29 cellular contexts compared by ENCODE assay signal in the genomic region with DNA sequence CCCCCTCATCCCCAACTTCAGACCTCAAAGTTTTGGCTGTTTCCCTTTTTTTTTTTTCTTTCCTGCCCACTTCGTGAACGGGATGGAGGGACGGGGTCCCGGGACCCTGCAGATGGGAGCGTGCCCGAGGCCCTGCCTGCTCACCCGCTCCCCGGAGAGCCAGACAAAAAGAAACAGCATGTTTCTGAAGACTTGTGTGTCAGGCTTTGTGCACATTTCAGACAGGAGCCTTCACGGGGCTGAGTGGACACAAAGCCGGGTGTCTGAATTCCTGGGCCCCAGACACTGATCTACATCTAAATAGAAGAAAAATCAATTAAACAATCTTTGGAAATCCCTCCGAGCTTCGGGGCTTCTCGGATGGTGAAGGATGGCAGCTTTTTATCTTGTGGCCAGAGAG. TPM values are rescaled to one million over a fixed set of nuclear protein-coding genes. Genes with fewer than 3 reads are reported as not detected.
DNase-seq lines count a peak whose midpoint lies in the region; ATAC-seq and TF ChIP-seq lines count a peak whose summit lies in the region.
"Had no signal": no experiment of that assay in that cellular context is flagged by ENCODE, and none has a peak within 500 bp of the region (broad histone marks: within the 10 kb centered on the region; RNA-seq: fewer than 3 reads in every experiment).

No MANE protein-coding gene starts in this region.

- peaks cover 0 to 2% (median 0%) of the 10 kb centered on the region in 5 experiments for H3K9me3 Mint-ChIP-seq in brain
- no peaks in the 10 kb centered on the region for H3K9me3 Mint-ChIP-seq in activated naive CD8-positive, alpha-beta T cell treated with anti-CD3 and anti-CD28 coated beads, Interleukin-2, amount 50 U/mL, for 24 hours
- H3K9me3 Mint-ChIP-seq: CD8-positive, alpha-beta T cell; HFFc6 had no signal

- H3K4me3 Mint-ChIP-seq in brain, result peak overlapping the region; percentile 55 to 82 (median 73)
- H3K4me3 Mint-ChIP-seq in activated naive CD8-positive, alpha-beta T cell treated with anti-CD3 and anti-CD28 coated beads, Interleukin-2, amount 50 U/mL, for 24 hours, result no peak overlapping the region
- H3K4me3 Mint-ChIP-seq: activated CD8-positive, alpha-beta T cell treated with anti-CD3 and anti-CD28 coated beads, Interleukin-2, amount 10 ng/mL, durations not matched to agents 7 days and 5 days; CD8-positive, alpha-beta T cell; HFFc6 had no signal

- TF ChIP-seq CTCF in brain (conservative IDR thresholded peaks at IDR 0.05), result no peak
- TF ChIP-seq CTCF in transverse colon (IDR thresholded peaks at IDR 0.05), result no peak

- H3K27me3 ChIP-seq in HUES6 (ENCODE audit: control insufficient read depth, insufficient read depth, low read length) (no peaks in the 10 kb centered on the region), mucosa of rectum (ENCODE audit: control insufficient read depth in 2 of 2, insufficient read depth in 2 of 2, low read length in 2 of 2) (no peaks in the 10 kb centered on the region), transverse colon (no peaks in the 10 kb centered on the region)
- H3K27me3 ChIP-seq: body of pancreas had no signal

- DNase-seq in transverse colon, result no peak
- DNase-seq in NCI-H510A treated with DMSO at 0.1 percent for 48 hours (lab: John Stamatoyannopoulos, UW), result no peak
- DNase-seq in activated naive CD8-positive, alpha-beta T cell treated with anti-CD3 and anti-CD28 coated beads, Interleukin-2, amount 50 U/mL, for 24 hours, result no peak
- DNase-seq: activated CD8-positive, alpha-beta T cell treated with anti-CD3 and anti-CD28 coated beads, Interleukin-2, amount 10 ng/mL, durations not matched to agents 7 days and 5 days; activated effector memory CD4-positive, alpha-beta T cell treated with Interleukin-2 at 50 U/mL for 16 hours; activated T-cell treated with anti-CD3 and anti-CD28 coated beads for 4 hours; body of pancreas; CD8-positive, alpha-beta T cell; DMS153; effector CD4-positive, alpha-beta T cell; HFFc6; hippocampal formation; Karpas-422; left ventricle myocardium superior; mucosa of descending colon; NCI-H2171; NCI-H526 treated with DMSO at 0.1 percent for 48 hours; stimulated activated CD4-positive, alpha-beta T cell treated with anti-CD3 and anti-CD28 coated beads, Interleukin-4, amount 100 ng/mL, for 24 hours; stimulated activated naive CD4-positive, alpha-beta T cell had no signal

- intact Hi-C loops in transverse colon (cut with DNase I; ENCODE audit: low total_unique reads), result no loop called here

- no peak for ATAC-seq in HG03045 (IDR thresholded peaks at IDR 0.05; ENCODE audit: unreplicated experiment)
- ATAC-seq in activated naive CD8-positive, alpha-beta T cell treated with anti-CD3 and anti-CD28 coated beads, Interleukin-2, amount 50 U/mL, for 24 hours, result no peak
- ATAC-seq: activated CD8-positive, alpha-beta T cell treated with anti-CD3 and anti-CD28 coated beads, Interleukin-2, amount 10 ng/mL, durations not matched to agents 7 days and 5 days; body of pancreas; CD8-positive, alpha-beta T cell; left ventricle myocardium superior; mucosa of descending colon had no signal

- WGBS in transverse colon (ENCODE audit: low coverage in 1 of 2), 2 donors, result 52 to 61% methylated on average over 12 to 13 of the region's 13 CpGs

- no peak for TF ChIP-seq EP300 in transverse colon (IDR thresholded peaks at IDR 0.05; ENCODE audit: low read depth)

- H3K4me1 Mint-ChIP-seq in brain, result peaks cover 48% of the 10 kb centered on the region
- H3K4me1 Mint-ChIP-seq in activated naive CD8-positive, alpha-beta T cell treated with anti-CD3 and anti-CD28 coated beads, Interleukin-2, amount 50 U/mL, for 24 hours, result peaks cover 19% of the 10 kb centered on the region

- H3K9ac ChIP-seq in HUES6 (ENCODE audit: low read length) (peak overlapping the region; percentile 17), mucosa of rectum (ENCODE audit: low read depth in 1 of 2, low read length in 2 of 2) (peak overlapping the region; percentile 24 to 45)

- peak overlapping the region; percentile 56 to 95 (median 64) for H3K27ac Mint-ChIP-seq in brain
- H3K27ac Mint-ChIP-seq in activated naive CD8-positive, alpha-beta T cell treated with anti-CD3 and anti-CD28 coated beads, Interleukin-2, amount 50 U/mL, for 24 hours, result no peak overlapping the region
- H3K27ac Mint-ChIP-seq: activated CD8-positive, alpha-beta T cell treated with anti-CD3 and anti-CD28 coated beads, Interleukin-2, amount 10 ng/mL, durations not matched to agents 7 days and 5 days; HFFc6 had no signal

- in situ Hi-C loops in transverse colon (cut with MboI; ENCODE audit: low pct_ligation_motif_present in 1 of 4, low pct_unique_long_range_greater_than_20kb in 1 of 4, low sequenced_read_pairs in 3 of 4), result loop anchor here in 2 of 4 donors (5.0 to 25.0 kb wide), 3 partner anchors 50 to 132 kb away; a partner anchor contains a TSS

- peak overlapping the region; percentile 13; the same call in 1 of the 2 replicates for H3K27ac ChIP-seq in HUES6 (ENCODE audit: low read depth, low read length)
- peak overlapping the region; percentile 63 to 82 for H3K27ac ChIP-seq in mucosa of rectum (ENCODE audit: low read depth in 2 of 2, low read length in 2 of 2)
- H3K27ac ChIP-seq in transverse colon, result peak overlapping the region; percentile 59 to 67 (median 60)
- H3K27ac ChIP-seq: body of pancreas had no signal

- H3K36me3 Mint-ChIP-seq in brain, result peaks cover 37% of the 10 kb centered on the region
- peaks cover 2% of the 10 kb centered on the region for H3K36me3 Mint-ChIP-seq in activated naive CD8-positive, alpha-beta T cell treated with anti-CD3 and anti-CD28 coated beads, Interleukin-2, amount 50 U/mL, for 24 hours (ENCODE audit: low read depth)

- no peak for TF ChIP-seq POLR2A in transverse colon (IDR thresholded peaks at IDR 0.05)

- peaks cover 16% of the 10 kb centered on the region for H3K27me3 Mint-ChIP-seq in brain
- H3K27me3 Mint-ChIP-seq in activated naive CD8-positive, alpha-beta T cell treated with anti-CD3 and anti-CD28 coated beads, Interleukin-2, amount 50 U/mL, for 24 hours, result no peaks in the 10 kb centered on the region

- H3K4me1 ChIP-seq in HUES6 (ENCODE audit: control insufficient read depth, insufficient read depth, low read length) (peaks cover 30% of the 10 kb centered on the region), mucosa of rectum (ENCODE audit: control insufficient read depth in 2 of 2, insufficient read depth in 2 of 2, low read length in 2 of 2) (peaks cover 9 to 38% of the 10 kb centered on the region in 2 donors), transverse colon (peaks cover 0 to 54% (median 28%) of the 10 kb centered on the region in 4 donors)

- no peak overlapping the region for H3K4me3 ChIP-seq in HUES6 (ENCODE audit: low read depth, low read length)
- H3K4me3 ChIP-seq in mucosa of rectum (ENCODE audit: low read length in 2 of 2), result no peak overlapping the region
- no peak overlapping the region for H3K4me3 ChIP-seq in transverse colon
- H3K4me3 ChIP-seq: body of pancreas, mucosa of descending colon had no signal

- H3K36me3 ChIP-seq in HUES6 (ENCODE audit: control insufficient read depth, insufficient read depth, low read length) (peaks cover 6% of the 10 kb centered on the region; the same call in 1 of the 2 replicates), mucosa of rectum (ENCODE audit: control insufficient read depth in 2 of 2, insufficient read depth in 2 of 2, low read length in 2 of 2) (peaks cover 3 to 10% of the 10 kb centered on the region in 2 donors), transverse colon (no peaks in the 10 kb centered on the region)

- no peaks in the 10 kb centered on the region for H3K9me3 ChIP-seq in HUES6 (ENCODE audit: control insufficient read depth, insufficient read depth, low read depth, low read length)
- H3K9me3 ChIP-seq in mucosa of rectum (ENCODE audit: control insufficient read depth in 2 of 2, low read length in 2 of 2), result no peaks in the 10 kb centered on the region
- H3K9me3 ChIP-seq in transverse colon, result no peaks in the 10 kb centered on the region
- H3K9me3 ChIP-seq: body of pancreas, mucosa of descending colon had no signal

RNA-seq across cellular contexts. Expression of a gene that starts 4.1 kb away (rescaled TPM):
- 30.4 TPM for polyA plus RNA-seq in brain (ENCODE audit: insufficient read depth, low read depth, low replicate concordance)
- total RNA-seq in transverse colon, result 100 to 1,000 TPM in 1 of 4 donors, 10 to 100 TPM in 3; 59.7 to 110 (median 73.0) TPM

RNA-seq across cellular contexts. Expression of a gene that starts 21.7 kb away (rescaled TPM):
- 231 TPM for polyA plus RNA-seq in brain (ENCODE audit: insufficient read depth, low read depth, low replicate concordance)
- total RNA-seq in transverse colon, result 100 to 1,000 TPM in 3 of 4 donors, 10 to 100 TPM in 1; 94.3 to 218 (median 175) TPM

RNA-seq across cellular contexts. Expression of a gene that starts 41.4 kb away (rescaled TPM):
- 5.2 TPM for polyA plus RNA-seq in brain (ENCODE audit: insufficient read depth, low read depth, low replicate concordance)
- 10 to 100 TPM; 36.3 to 77.0 (median 58.9) TPM for total RNA-seq in transverse colon
- total RNA-seq: activated CD8-positive, alpha-beta T cell treated with anti-CD3 and anti-CD28 coated beads, Interleukin-2, amount 10 ng/mL, durations not matched to agents 7 days and 5 days; CD8-positive, alpha-beta T cell; frontal cortex had no signal

RNA-seq across cellular contexts. Expression of a gene that starts 52.9 kb away (rescaled TPM):
- polyA plus RNA-seq in brain (ENCODE audit: insufficient read depth, low read depth, low replicate concordance), result 0.83 TPM
- 1 to 10 TPM in 3 of 4 donors, not detected in 1; 3.3 to 4.9 (median 4.1) TPM for total RNA-seq in transverse colon
- total RNA-seq: G401; HFFc6; HT1080; renal cortical epithelial cell; SK-MEL-5; T-helper 1 cell treated with Interleukin-12 subunit alpha and Interleukin-12 subunit beta and Interleukin-4 antibody, amounts not matched to agents 30 ng/mL and 1 ng/mL, for 36 hours had no signal

Comparison
In these comparisons a context has a peak if more than half of its experiments do, and no peak if none do; other contexts are left out.
1. H3K27ac ChIP-seq: peak in every context shown above with its lines; median percentile 72 in mucosa of rectum; 60 in transverse colon; 13 in HUES6.